ENCODE assay signal across 21 cellular contexts in genomic region chr4:117421706-117422105, GRCh38.
"Had no signal": no experiment of that assay in that cellular context is flagged by ENCODE, and none has a peak within 500 bp of the region (broad histone marks: within the 10 kb centered on the region; RNA-seq: fewer than 3 reads in every experiment).

No MANE protein-coding gene starts in this region.

- H3K27me3 ChIP-seq: adrenal gland, ascending aorta, brain microvascular endothelial cell, neutrophil, ovary, right atrium auricular region, upper lobe of left lung had no signal

- H3K4me1 Mint-ChIP-seq: memory B cell had no signal

- H3K36me3 ChIP-seq: adrenal gland, ascending aorta, brain microvascular endothelial cell, neutrophil, ovary, prostate gland, right atrium auricular region, upper lobe of left lung, WERI-Rb-1 had no signal

- H3K9me3 Mint-ChIP-seq: nephron had no signal

- DNase-seq: activated CD4-positive, alpha-beta T cell treated with anti-CD3 and anti-CD28 coated beads for 1 hour; activated T-cell treated with anti-CD3 and anti-CD28 coated beads, Interleukin-2, amount 50 U/mL, for 1 hour; adrenal gland; brain microvascular endothelial cell; caudate nucleus; dermis blood vessel endothelial cell; effector CD8-positive, alpha-beta T cell; foreskin melanocyte; hippocampal formation; ovary; stimulated activated CD4-positive, alpha-beta T cell treated with anti-CD3 and anti-CD28 coated beads, Interleukin-4, amount 100 ng/mL, for 24 hours; stimulated activated naive CD4-positive, alpha-beta T cell treated with Interleukin-2 at 50 U/mL for 16 hours; upper lobe of left lung; WERI-Rb-1 had no signal

- ATAC-seq: activated naive CD4-positive, alpha-beta T cell treated with anti-CD3 and anti-CD28 coated beads, Interleukin-2, amount 50 U/mL, for 72 hours had no signal

- H3K27me3 Mint-ChIP-seq: memory B cell had no signal

- H3K9me3 ChIP-seq: adrenal gland, ascending aorta, neutrophil, ovary, prostate gland, right atrium auricular region, upper lobe of left lung had no signal

- H3K36me3 Mint-ChIP-seq: activated naive CD4-positive, alpha-beta T cell treated with anti-CD3 and anti-CD28 coated beads, Interleukin-2, amount 50 U/mL, for 72 hours; memory B cell had no signal

- H3K4me1 ChIP-seq: adrenal gland, ascending aorta, prostate gland, right atrium auricular region, upper lobe of left lung had no signal

- H3K4me3 ChIP-seq: adrenal gland, ascending aorta, ovary, prostate gland, right atrium auricular region, upper lobe of left lung had no signal

- H3K4me3 Mint-ChIP-seq: memory B cell, nephron had no signal

- H3K27ac Mint-ChIP-seq: activated naive CD4-positive, alpha-beta T cell treated with anti-CD3 and anti-CD28 coated beads, Interleukin-2, amount 50 U/mL, for 72 hours; memory B cell had no signal

- H3K27ac ChIP-seq: adrenal gland, ascending aorta, brain microvascular endothelial cell, neutrophil, ovary, prostate gland, right atrium auricular region, upper lobe of left lung, WERI-Rb-1 had no signal
